In the genomic region with DNA sequence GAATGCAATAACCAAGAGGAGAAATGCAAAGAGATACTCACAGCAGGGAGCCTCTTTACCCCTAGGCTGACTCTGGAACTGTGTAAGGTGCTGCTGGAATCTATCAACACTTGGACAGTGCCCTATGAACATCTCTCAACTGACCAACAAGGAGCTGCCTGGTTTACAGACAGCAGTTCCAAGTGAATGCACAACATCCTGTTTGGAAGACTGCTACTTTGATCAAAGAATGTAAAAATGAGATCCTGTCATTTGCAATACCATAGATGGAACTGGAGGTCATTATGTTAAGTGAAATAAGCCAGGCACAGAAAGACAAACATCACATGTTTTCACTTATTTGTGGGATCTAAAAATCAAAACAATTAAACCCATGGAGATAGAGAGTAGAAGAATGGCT, we compare ENCODE assay signal across 14 cellular contexts.
"Had no signal": no experiment of that assay in that cellular context is flagged by ENCODE, and none has a peak within 500 bp of the region (broad histone marks: within the 10 kb centered on the region; RNA-seq: fewer than 3 reads in every experiment).

No MANE protein-coding gene starts in this region.

- H3K4me1 ChIP-seq: lower lobe of right lung, spleen, upper lobe of right lung had no signal

- H3K27me3 ChIP-seq: sigmoid colon, spleen, upper lobe of right lung had no signal

- DNase-seq: activated naive CD4-positive, alpha-beta T cell; activated naive CD8-positive, alpha-beta T cell treated with anti-CD3 and anti-CD28 coated beads, Interleukin-2, amount 10 ng/mL, durations not matched to agents 7 days and 5 days; aorta; dermis blood vessel endothelial cell; foreskin melanocyte; head of caudate nucleus; left colon; lower lobe of right lung; psoas muscle; sigmoid colon; spleen; stimulated activated naive CD8-positive, alpha-beta T cell treated with anti-CD3 and anti-CD28 coated beads, Interleukin-15, amount 100 ng/mL, for 72 hours; upper lobe of right lung had no signal

- H3K4me3 ChIP-seq: lower lobe of right lung, psoas muscle, sigmoid colon, spleen, upper lobe of right lung had no signal

- H3K9me3 ChIP-seq: lower lobe of right lung, psoas muscle, sigmoid colon, spleen, upper lobe of right lung had no signal

- H3K4me1 Mint-ChIP-seq: activated naive CD8-positive, alpha-beta T cell treated with anti-CD3 and anti-CD28 coated beads, Interleukin-2, amount 10 ng/mL, durations not matched to agents 7 days and 5 days; stimulated activated naive CD8-positive, alpha-beta T cell treated with anti-CD3 and anti-CD28 coated beads, Interleukin-15, amount 100 ng/mL, for 72 hours had no signal

- H3K36me3 ChIP-seq: lower lobe of right lung, sigmoid colon, spleen, upper lobe of right lung had no signal

- ATAC-seq: left colon; lower lobe of right lung; psoas muscle; stimulated activated naive CD8-positive, alpha-beta T cell treated with anti-CD3 and anti-CD28 coated beads, Interleukin-15, amount 100 ng/mL, for 72 hours; upper lobe of right lung had no signal

- H3K4me3 Mint-ChIP-seq: activated naive CD8-positive, alpha-beta T cell treated with anti-CD3 and anti-CD28 coated beads, Interleukin-2, amount 10 ng/mL, durations not matched to agents 7 days and 5 days; mesothelial cell of epicardium; stimulated activated naive CD8-positive, alpha-beta T cell treated with anti-CD3 and anti-CD28 coated beads, Interleukin-15, amount 100 ng/mL, for 72 hours had no signal

- H3K27ac Mint-ChIP-seq: activated naive CD8-positive, alpha-beta T cell treated with anti-CD3 and anti-CD28 coated beads, Interleukin-2, amount 10 ng/mL, durations not matched to agents 7 days and 5 days; mesothelial cell of epicardium had no signal

- H3K27ac ChIP-seq: lower lobe of right lung, psoas muscle, sigmoid colon, spleen, upper lobe of right lung had no signal

- H3K9me3 Mint-ChIP-seq: stimulated activated naive CD8-positive, alpha-beta T cell treated with anti-CD3 and anti-CD28 coated beads, Interleukin-15, amount 100 ng/mL, for 72 hours had no signal

- H3K36me3 Mint-ChIP-seq: activated naive CD8-positive, alpha-beta T cell treated with anti-CD3 and anti-CD28 coated beads, Interleukin-2, amount 10 ng/mL, durations not matched to agents 7 days and 5 days; mesothelial cell of epicardium had no signal
